In the genomic region with DNA sequence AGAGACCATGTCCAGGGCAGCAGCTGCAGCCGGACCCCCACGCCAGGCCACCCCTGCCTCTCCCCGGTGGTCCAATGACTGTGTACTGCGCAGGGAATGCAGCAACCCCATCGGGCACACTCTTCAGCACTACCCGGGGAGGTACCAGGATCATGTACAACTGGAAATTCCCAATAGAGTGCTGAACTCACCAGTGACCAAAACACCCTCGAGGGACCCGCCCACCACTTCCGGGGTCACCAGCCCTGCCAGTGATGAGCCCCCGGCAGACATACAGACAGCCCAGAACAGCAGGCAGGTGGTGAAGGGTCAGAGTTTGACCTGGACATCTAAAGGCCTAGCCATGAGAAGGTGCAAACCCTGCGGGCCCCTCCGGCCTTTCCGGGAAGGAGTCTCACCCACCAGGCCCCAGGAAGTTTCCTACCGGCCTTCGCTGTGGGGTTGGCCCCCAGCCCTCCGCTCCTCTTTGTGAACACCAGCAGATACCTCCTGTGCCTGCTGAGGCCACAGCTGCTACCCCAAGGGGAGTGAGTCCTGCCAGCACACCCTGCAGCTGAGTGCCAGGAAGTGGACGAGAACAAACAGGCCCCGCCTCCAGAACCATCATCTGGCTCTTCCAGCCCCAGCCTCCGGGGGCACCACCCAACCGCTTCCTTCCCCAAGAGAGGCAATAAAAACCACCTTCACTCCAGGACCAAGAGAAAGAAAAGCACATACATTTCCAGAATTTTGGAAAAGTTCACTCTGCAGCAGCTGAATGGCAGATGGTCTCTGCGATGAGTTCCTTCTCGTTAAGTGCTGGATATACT, we compare ENCODE assay signal across 1 cellular context.
TF ChIP-seq lines count a peak whose summit lies in the region.

No MANE protein-coding gene starts in this region.

TF ChIP-seq in HCT116, 20 proteins besides CTCF, POLR2A, EP300 and RAD21 (continued from another document):
- no peak for TF ChIP-seq TCF7L2 (IDR thresholded peaks at IDR 0.05; ENCODE audit: borderline replicate concordance, extremely low read depth, insufficient read depth, insufficient read length)
- TF ChIP-seq, protein P1, sequence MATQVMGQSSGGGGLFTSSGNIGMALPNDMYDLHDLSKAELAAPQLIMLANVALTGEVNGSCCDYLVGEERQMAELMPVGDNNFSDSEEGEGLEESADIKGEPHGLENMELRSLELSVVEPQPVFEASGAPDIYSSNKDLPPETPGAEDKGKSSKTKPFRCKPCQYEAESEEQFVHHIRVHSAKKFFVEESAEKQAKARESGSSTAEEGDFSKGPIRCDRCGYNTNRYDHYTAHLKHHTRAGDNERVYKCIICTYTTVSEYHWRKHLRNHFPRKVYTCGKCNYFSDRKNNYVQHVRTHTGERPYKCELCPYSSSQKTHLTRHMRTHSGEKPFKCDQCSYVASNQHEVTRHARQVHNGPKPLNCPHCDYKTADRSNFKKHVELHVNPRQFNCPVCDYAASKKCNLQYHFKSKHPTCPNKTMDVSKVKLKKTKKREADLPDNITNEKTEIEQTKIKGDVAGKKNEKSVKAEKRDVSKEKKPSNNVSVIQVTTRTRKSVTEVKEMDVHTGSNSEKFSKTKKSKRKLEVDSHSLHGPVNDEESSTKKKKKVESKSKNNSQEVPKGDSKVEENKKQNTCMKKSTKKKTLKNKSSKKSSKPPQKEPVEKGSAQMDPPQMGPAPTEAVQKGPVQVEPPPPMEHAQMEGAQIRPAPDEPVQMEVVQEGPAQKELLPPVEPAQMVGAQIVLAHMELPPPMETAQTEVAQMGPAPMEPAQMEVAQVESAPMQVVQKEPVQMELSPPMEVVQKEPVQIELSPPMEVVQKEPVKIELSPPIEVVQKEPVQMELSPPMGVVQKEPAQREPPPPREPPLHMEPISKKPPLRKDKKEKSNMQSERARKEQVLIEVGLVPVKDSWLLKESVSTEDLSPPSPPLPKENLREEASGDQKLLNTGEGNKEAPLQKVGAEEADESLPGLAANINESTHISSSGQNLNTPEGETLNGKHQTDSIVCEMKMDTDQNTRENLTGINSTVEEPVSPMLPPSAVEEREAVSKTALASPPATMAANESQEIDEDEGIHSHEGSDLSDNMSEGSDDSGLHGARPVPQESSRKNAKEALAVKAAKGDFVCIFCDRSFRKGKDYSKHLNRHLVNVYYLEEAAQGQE (IDR thresholded peaks at IDR 0.05; ENCODE audit: low read depth): no peak
- TF ChIP-seq CBX3 (IDR thresholded peaks at IDR 0.05; ENCODE audit: low read depth): no peak
- no peak for TF ChIP-seq ELF1 (IDR thresholded peaks at IDR 0.05; ENCODE audit: borderline replicate concordance, low read depth)
- TF ChIP-seq SRF (IDR thresholded peaks at IDR 0.05; ENCODE audit: low read depth): no peak
- no peak for TF ChIP-seq FOSL1 (IDR thresholded peaks at IDR 0.05; ENCODE audit: low read depth)
- TF ChIP-seq ZNF274 (IDR thresholded peaks at IDR 0.05; ENCODE audit: low read depth, low read length): no peak
- TF ChIP-seq, protein P2, sequence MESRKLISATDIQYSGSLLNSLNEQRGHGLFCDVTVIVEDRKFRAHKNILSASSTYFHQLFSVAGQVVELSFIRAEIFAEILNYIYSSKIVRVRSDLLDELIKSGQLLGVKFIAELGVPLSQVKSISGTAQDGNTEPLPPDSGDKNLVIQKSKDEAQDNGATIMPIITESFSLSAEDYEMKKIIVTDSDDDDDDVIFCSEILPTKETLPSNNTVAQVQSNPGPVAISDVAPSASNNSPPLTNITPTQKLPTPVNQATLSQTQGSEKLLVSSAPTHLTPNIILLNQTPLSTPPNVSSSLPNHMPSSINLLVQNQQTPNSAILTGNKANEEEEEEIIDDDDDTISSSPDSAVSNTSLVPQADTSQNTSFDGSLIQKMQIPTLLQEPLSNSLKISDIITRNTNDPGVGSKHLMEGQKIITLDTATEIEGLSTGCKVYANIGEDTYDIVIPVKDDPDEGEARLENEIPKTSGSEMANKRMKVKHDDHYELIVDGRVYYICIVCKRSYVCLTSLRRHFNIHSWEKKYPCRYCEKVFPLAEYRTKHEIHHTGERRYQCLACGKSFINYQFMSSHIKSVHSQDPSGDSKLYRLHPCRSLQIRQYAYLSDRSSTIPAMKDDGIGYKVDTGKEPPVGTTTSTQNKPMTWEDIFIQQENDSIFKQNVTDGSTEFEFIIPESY (IDR thresholded peaks at IDR 0.05; ENCODE audit: extremely low read depth, insufficient replicate concordance, low read length): no peak
- TF ChIP-seq ZFX (IDR thresholded peaks at IDR 0.05): no peak
- no peak for TF ChIP-seq ATF3 (IDR thresholded peaks at IDR 0.05)
- TF ChIP-seq POLR2AphosphoS5 (IDR thresholded peaks at IDR 0.05; ENCODE audit: low read depth, low read length): no peak
- TF ChIP-seq MAX (IDR thresholded peaks at IDR 0.05): no peak
- no peak for TF ChIP-seq YY1 (IDR thresholded peaks at IDR 0.05; ENCODE audit: extremely low read depth, insufficient replicate concordance, low read depth, low read length)
- TF ChIP-seq SP1 (IDR thresholded peaks at IDR 0.05; ENCODE audit: low read depth): no peak
- TF ChIP-seq EZH2phosphoT487 (IDR thresholded peaks at IDR 0.05; ENCODE audit: borderline replicate concordance): no peak
- TF ChIP-seq JUND (IDR thresholded peaks at IDR 0.05): no peak
- no peak for TF ChIP-seq EZH2 (IDR thresholded peaks at IDR 0.05)
- no peak for TF ChIP-seq EGR1 (IDR thresholded peaks at IDR 0.05; ENCODE audit: low read depth)
